In genomic region chr6:42453649-42454427, GRCh38 we compare ENCODE assay signal across 8 cellular contexts. TPM values are rescaled to one million over a fixed set of nuclear protein-coding genes. Genes with fewer than 3 reads are reported as not detected.
DNase-seq lines count a peak whose midpoint lies in the region; ATAC-seq, FAIRE-seq and TF ChIP-seq lines count a peak whose summit lies in the region.

No MANE protein-coding gene starts in this region.

- BruUV-seq in HepG2 (replicated peaks; lab: Mats Ljungman, UMichigan), result no TSS peak

- DNase-seq in NCI-H526 (lab: John Stamatoyannopoulos, UW) (peak; percentile 22 to 59), NCI-H526 treated with DMSO at 0.1 percent for 48 hours (lab: John Stamatoyannopoulos, UW) (no peak), NCI-H748 (lab: John Stamatoyannopoulos, UW; ENCODE audit: unreplicated experiment) (peak; percentile 87), HepG2 (ENCODE audit: low spot score) (no peak), testis (peak; percentile 77), NCI-H2081 treated with DMSO at 0.1 percent for 48 hours (lab: John Stamatoyannopoulos, UW) (no peak), occipital lobe (lab: John Stamatoyannopoulos, UW) (no peak)
- DNase-seq in central memory CD8-positive, alpha-beta T cell (ENCODE audit: low spot score in 2 of 2), result no peak

- H3K27me3 Mint-ChIP-seq in central memory CD8-positive, alpha-beta T cell, result no peaks in the 10 kb centered on the region

- POLR2A ChIA-PET in HepG2 (lab: Yijun Ruan, JAX), result no interaction called here

- H3K27ac ChIP-seq in HepG2 (ENCODE audit: extremely low read length, insufficient read depth, low read length) (no peak overlapping the region), testis (peak overlapping the region; percentile 78 to 83)

- WGBS in HepG2 (ENCODE audit: low lambda C conversion rate), result 31% methylated on average over 32 of the region's 32 CpGs
- WGBS in testis, 2 donors, result 2 to 3% methylated on average over 27 to 32 of the region's 32 CpGs

- H3K9ac ChIP-seq in HepG2 (ENCODE audit: insufficient read depth, low read depth, low read length), result no peak overlapping the region

- TF ChIP-seq CTCF in HepG2 (CRISPR knock-in tag; IDR thresholded peaks at IDR 0.05) (no peak), testis (IDR thresholded peaks at IDR 0.05) (no peak)

- no peak for TF ChIP-seq EP300 in HepG2 (IDR thresholded peaks at IDR 0.05; ENCODE audit: low read depth in 2 of 2, low read length in 2 of 2)
- TF ChIP-seq EP300 in HepG2 (CRISPR knock-in tag; IDR thresholded peaks at IDR 0.05; ENCODE audit: borderline replicate concordance), result no peak

- H3K9me3 Mint-ChIP-seq in central memory CD8-positive, alpha-beta T cell, result no peaks in the 10 kb centered on the region

- TF ChIP-seq POLR2A in HepG2 (IDR thresholded peaks at IDR 0.05; ENCODE audit: insufficient read depth in 1 of 2, low read depth in 2 of 2, low read length in 2 of 2), result no peak
- no peak for TF ChIP-seq POLR2A in testis (IDR thresholded peaks at IDR 0.05)

- H4K20me1 ChIP-seq in HepG2 (ENCODE audit: insufficient read depth, low read length), result no peaks in the 10 kb centered on the region

- H3K36me3 ChIP-seq in HepG2 (replicated peaks in 1 of 2; ENCODE audit: control insufficient read depth in 1 of 2, insufficient read depth in 2 of 2, low read length in 2 of 2), result no peaks in the 10 kb centered on the region
- no peaks in the 10 kb centered on the region for H3K36me3 ChIP-seq in testis (ENCODE audit: low read depth, missing control alignments)

- H3K27me3 ChIP-seq in HepG2 (ENCODE audit: control insufficient read depth in 1 of 2, insufficient read depth in 2 of 2, low read length in 2 of 2), result peaks cover 8 to 67% of the 10 kb centered on the region in 2 experiments; a peak in 4 of 5 replicates
- H3K27me3 ChIP-seq in testis, result no peaks in the 10 kb centered on the region

- CTCF ChIA-PET in HepG2 (lab: Yijun Ruan, JAX; ENCODE audit: low intra/inter-chr PET ratio, low total read pairs), result no interaction called here

- H3K9me3 ChIP-seq in HepG2 (ENCODE audit: low read length) (no peaks in the 10 kb centered on the region), testis (no peaks in the 10 kb centered on the region)

- ATAC-seq in central memory CD8-positive, alpha-beta T cell (replicated peaks; ENCODE audit: extremely low read depth, poor library complexity, severe bottlenecking), result no peak
- ATAC-seq in HepG2, result peak; percentile 20; the same call in 2 of the 3 replicates

- no peak overlapping the region for H2AFZ ChIP-seq in HepG2 (ENCODE audit: low read length)

- intact Hi-C loops in HepG2 (cut with micrococcal nuclease; ENCODE audit: unreplicated experiment) (no loop called here), testis (cut with DNase I; ENCODE audit: low total_unique reads) (no loop called here)

- FAIRE-seq in HepG2 (lab: Jason Lieb, UNC), result no peak

- TF ChIP-seq RAD21 in HepG2 (CRISPR knock-in tag; IDR thresholded peaks at IDR 0.05), result no peak

- H3K79me2 ChIP-seq in HepG2 (ENCODE audit: insufficient read depth, low read length), result no peaks in the 10 kb centered on the region

- H3K4me2 ChIP-seq in HepG2 (ENCODE audit: low read depth, low read length), result peak overlapping the region; percentile 85

- H3K4me3 Mint-ChIP-seq in central memory CD8-positive, alpha-beta T cell, result peak overlapping the region; percentile 90

- peaks cover 12% of the 10 kb centered on the region for H3K36me3 Mint-ChIP-seq in central memory CD8-positive, alpha-beta T cell (ENCODE audit: insufficient read depth)

- H3K4me3 ChIP-seq in HepG2 (replicated peaks in 1 of 3; ENCODE audit: insufficient read depth in 1 of 3, low read depth in 2 of 3, low read length in 3 of 3), result peak overlapping the region in 2 of 3 experiments; percentile 59 to 72
- peak overlapping the region; percentile 77 to 94 for H3K4me3 ChIP-seq in testis

- in situ Hi-C loops in HepG2 (cut with HindIII; ENCODE audit: extremely low pct_ligation_motif_present, low pct_unique_long_range_greater_than_20kb), result no loop called here

- H3K4me1 Mint-ChIP-seq in central memory CD8-positive, alpha-beta T cell, result peaks cover 34% of the 10 kb centered on the region

- peaks cover 11% of the 10 kb centered on the region for H3K4me1 ChIP-seq in HepG2 (ENCODE audit: insufficient read depth, low read length)
- H3K4me1 ChIP-seq in testis, result peaks cover 7% of the 10 kb centered on the region

- no peak overlapping the region for H3K27ac Mint-ChIP-seq in central memory CD8-positive, alpha-beta T cell (ENCODE audit: low read depth)

TF ChIP-seq in HepG2, 621 proteins besides CTCF, POLR2A, EP300 and RAD21 (continues in another document):
- 0 out of 2 replicates have a peak, but pooled peaks have one; percentile 74 for TF ChIP-seq EZH2 (conservative IDR thresholded peaks at IDR 0.05; ENCODE audit: low read depth, low read length)
- TF ChIP-seq SRY (CRISPR knock-in tag; IDR thresholded peaks at IDR 0.05), result no peak

RNA-seq across cellular contexts. Expression of gene TRERF1, which starts 2.1 kb away (rescaled TPM):
- total RNA-seq in HepG2 (2016; rRNA removed; fragmentation: Illumina TruSeq; extraction: Trizol) (0.02 TPM in 1 of 2 replicates, not detected in the other), testis (10 to 100 TPM; 40.4 to 49.1 TPM), occipital lobe (3.7 TPM)
- total RNA-seq in HepG2 (2016; cell fraction: cytosol; rRNA removed; fragmentation: Illumina TruSeq; extraction: Trizol; ENCODE audit: low read depth), result 0.09 TPM in 1 of 2 replicates, not detected in the other
- total RNA-seq in HepG2 (2016; cell fraction: insoluble cytoplasmic fraction; rRNA removed; fragmentation: Illumina TruSeq; extraction: Trizol), result not detected in 2 replicates
- 0.03 TPM in 1 of 2 replicates, not detected in the other for total RNA-seq in HepG2 (2016; cell fraction: membrane; rRNA removed; fragmentation: Illumina TruSeq; extraction: Trizol)
- total RNA-seq in HepG2 (2016; cell fraction: nucleus; rRNA removed; fragmentation: Illumina TruSeq; extraction: Trizol), result 0.09 TPM in 1 of 2 replicates, not detected in the other
- polyA plus RNA-seq in HepG2 (2011; rRNA removed) (0.03 TPM in 1 of 2 replicates, not detected in the other), testis (ENCODE audit: insufficient read depth, low read depth, low replicate concordance) (13.7 TPM)
- 0.01 TPM in 1 of 2 replicates, not detected in the other for polyA plus RNA-seq in HepG2 (2011; cell fraction: cytosol; rRNA removed)
- polyA plus RNA-seq in HepG2 (2011; cell fraction: nucleus; rRNA removed), result 0.06 and 0.07 TPM in 2 replicates
- 0.05 and 0.07 TPM in 2 replicates for polyA plus RNA-seq in HepG2 (2012)
- not detected in 2 replicates for polyA plus RNA-seq in HepG2 (2016; cell fraction: cytosol; fragmentation: Illumina TruSeq; extraction: Trizol; ENCODE audit: low read depth)
- 0.08 TPM in 1 of 2 replicates, not detected in the other for polyA plus RNA-seq in HepG2 (2016; cell fraction: insoluble cytoplasmic fraction; fragmentation: Illumina TruSeq; extraction: Trizol; ENCODE audit: low read depth)
- not detected in 2 replicates for polyA plus RNA-seq in HepG2 (2016; cell fraction: membrane; fragmentation: Illumina TruSeq; extraction: Trizol; ENCODE audit: low read depth)
- polyA plus RNA-seq in HepG2 (2016; cell fraction: nucleus; fragmentation: Illumina TruSeq; extraction: Trizol; ENCODE audit: insufficient read depth, low read depth), result 0.08 TPM in 1 of 2 replicates, not detected in the other
- 0.16 and 3.9 TPM in 2 replicates for polyA minus RNA-seq in HepG2 (2011; rRNA and poly(A)+ RNA removed; ENCODE audit: low replicate concordance)
- not detected in 2 replicates for polyA minus RNA-seq in HepG2 (2011; cell fraction: cytosol; rRNA and poly(A)+ RNA removed)
- 0.12 and 0.13 TPM in 2 replicates for polyA minus RNA-seq in HepG2 (2011; cell fraction: nucleus; rRNA and poly(A)+ RNA removed)

Comparison
In these comparisons a context has a peak if more than half of its experiments do, and no peak if none do; other contexts are left out.
1. DNase-seq: peak in NCI-H526 (2 of 2), NCI-H748 (single experiment) and testis (single experiment); none in NCI-H526 treated with DMSO at 0.1 percent for 48 hours (single experiment), central memory CD8-positive, alpha-beta T cell (0 of 2), HepG2 (single experiment), NCI-H2081 treated with DMSO at 0.1 percent for 48 hours (single experiment) and occipital lobe (single experiment).